2 cellular contexts compared by ENCODE assay signal in genomic region chr11:64186205-64187165, GRCh38.
TF ChIP-seq lines count a peak whose summit lies in the region.

No MANE protein-coding gene starts in this region.

TF ChIP-seq in SK-N-SH, 30 proteins besides CTCF, POLR2A, EP300 and RAD21 (continued from another document):
- peak; percentile 83; the same call in 1 of the 2 replicates for TF ChIP-seq POLR2AphosphoS5 (IDR thresholded peaks at IDR 0.05; ENCODE audit: low read depth, low read length)
- TF ChIP-seq YY1 (IDR thresholded peaks at IDR 0.05; ENCODE audit: low read depth): 0 out of 2 replicates have a peak, but pooled peaks have one; percentile 6
- no peak for TF ChIP-seq ZBTB33 (IDR thresholded peaks at IDR 0.05; ENCODE audit: borderline replicate concordance, low read depth)
- TF ChIP-seq TEAD4 (IDR thresholded peaks at IDR 0.05; ENCODE audit: borderline replicate concordance, insufficient read depth): no peak
- TF ChIP-seq MAX (IDR thresholded peaks at IDR 0.05; ENCODE audit: low read depth): peak; percentile 97
- TF ChIP-seq TAF1 (IDR thresholded peaks at IDR 0.05; ENCODE audit: borderline replicate concordance, low read depth, low read length): peak; percentile 93
- peak; percentile 95; the same call in 1 of the 2 replicates for TF ChIP-seq SIN3A (IDR thresholded peaks at IDR 0.05; ENCODE audit: borderline replicate concordance, low read depth, low read length)

TF ChIP-seq in SK-N-SH treated with all-trans-retinoic acid at 6 μM for 48 hours, 23 proteins besides CTCF, POLR2A, EP300 and RAD21 (continued from another document):
- TF ChIP-seq PATZ1 (CRISPR knock-in tag; IDR thresholded peaks at IDR 0.05; ENCODE audit: borderline replicate concordance) (no peak), ARNTL (CRISPR knock-in tag; IDR thresholded peaks at IDR 0.05; ENCODE audit: borderline replicate concordance, low read depth) (no peak), CSRNP3 (CRISPR knock-in tag; IDR thresholded peaks at IDR 0.05) (no peak), ZNF70 (CRISPR knock-in tag; IDR thresholded peaks at IDR 0.05) (no peak)
